ENCODE assay signal across 11 cellular contexts in the genomic region with DNA sequence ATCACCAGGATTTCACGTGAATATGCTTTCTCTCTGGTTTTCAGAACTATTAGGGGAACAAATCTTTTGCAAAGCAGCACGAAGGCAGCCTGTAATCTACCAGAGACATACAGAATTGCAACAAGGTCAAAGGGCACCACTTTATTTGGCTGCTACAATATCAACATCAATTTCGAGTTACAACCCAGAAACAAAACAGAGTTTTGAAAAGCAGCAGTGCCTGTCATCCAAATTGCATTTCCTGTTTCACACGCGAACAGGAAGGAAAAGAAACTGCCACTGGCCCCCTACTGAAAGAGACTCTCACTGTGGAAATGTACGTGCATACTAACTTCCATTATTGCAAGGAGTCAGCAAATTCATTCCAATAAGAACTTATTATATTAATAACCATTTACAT. TPM values are rescaled to one million over a fixed set of nuclear protein-coding genes. Genes with fewer than 3 reads are reported as not detected.
DNase-seq lines count a peak whose midpoint lies in the region; ATAC-seq and TF ChIP-seq lines count a peak whose summit lies in the region.
"Had no signal": no experiment of that assay in that cellular context is flagged by ENCODE, and none has a peak within 500 bp of the region (broad histone marks: within the 10 kb centered on the region; RNA-seq: fewer than 3 reads in every experiment).

No MANE protein-coding gene starts in this region.

- H3K4me1 ChIP-seq in DOHH2 (ENCODE audit: control insufficient read depth, low read length), result peaks cover 46% of the 10 kb centered on the region

- ATAC-seq in GM21381 (IDR thresholded peaks at IDR 0.05; ENCODE audit: unreplicated experiment), result no peak

- no peaks in the 10 kb centered on the region for H3F3A ChIP-seq in DOHH2 (ENCODE audit: control insufficient read depth, insufficient read depth)

- no peak overlapping the region for H3K27ac Mint-ChIP-seq in activated CD4-positive, alpha-beta memory T cell treated with anti-CD3 and anti-CD28 coated beads for 36 hours

- peaks cover 29% of the 10 kb centered on the region for H3K4me1 Mint-ChIP-seq in activated CD4-positive, alpha-beta memory T cell treated with anti-CD3 and anti-CD28 coated beads for 36 hours (ENCODE audit: low read depth)

- H4K20me1 ChIP-seq in DOHH2 (ENCODE audit: control insufficient read depth, insufficient read depth, low read depth, low read length), result no peaks in the 10 kb centered on the region

- H3K27ac ChIP-seq in DOHH2 (ENCODE audit: low read depth, low read length), result peak overlapping the region; percentile 26

- H3K36me3 Mint-ChIP-seq in activated CD4-positive, alpha-beta memory T cell treated with anti-CD3 and anti-CD28 coated beads for 36 hours, result no peaks in the 10 kb centered on the region

- H3K9me2 ChIP-seq in DOHH2 (replicated peaks; ENCODE audit: control insufficient read depth, low read length), result no peaks in the 10 kb centered on the region

- intact Hi-C loops in activated CD4-positive, alpha-beta memory T cell treated with anti-CD3 and anti-CD28 coated beads for 36 hours (cut with micrococcal nuclease), result loop anchor here (1.0 kb wide), 1 partner anchor 9 kb away; no protein-coding TSS in a partner anchor

- no peaks in the 10 kb centered on the region for H3K27me3 ChIP-seq in DOHH2 (ENCODE audit: control insufficient read depth, low read length)

- POLR2A ChIA-PET in activated CD4-positive, alpha-beta memory T cell treated with anti-CD3 and anti-CD28 coated beads for 36 hours (lab: Charles Lee), result no interaction called here

- H3K79me2 ChIP-seq in DOHH2 (ENCODE audit: control insufficient read depth, low read length), result no peaks in the 10 kb centered on the region

- H3K27me3 Mint-ChIP-seq in activated CD4-positive, alpha-beta memory T cell treated with anti-CD3 and anti-CD28 coated beads for 36 hours, result no peaks in the 10 kb centered on the region

- DNase-seq in HT1080 (ENCODE audit: low read depth) (peak; percentile 20), lung microvascular endothelial cell (ENCODE audit: low read depth in 2 of 2) (peak; percentile 40 to 75), NCI-H1930 (lab: John Stamatoyannopoulos, UW) (no peak), DMS 273 (lab: John Stamatoyannopoulos, UW; ENCODE audit: unreplicated experiment) (no peak), KG1 (lab: John Stamatoyannopoulos, UW) (no peak)
- peak; percentile 25 for DNase-seq in activated CD4-positive, alpha-beta memory T cell treated with anti-CD3 and anti-CD28 coated beads for 36 hours
- DNase-seq: effector CD8-positive, alpha-beta T cell; NCI-H82 had no signal

- no peaks in the 10 kb centered on the region for H3K36me3 ChIP-seq in DOHH2 (ENCODE audit: control insufficient read depth, low read length)

- H3K4me3 Mint-ChIP-seq in activated CD4-positive, alpha-beta memory T cell treated with anti-CD3 and anti-CD28 coated beads for 36 hours, result no peak overlapping the region

- CTCF ChIA-PET in activated CD4-positive, alpha-beta memory T cell treated with anti-CD3 and anti-CD28 coated beads for 36 hours (lab: Charles Lee), result interaction anchor here (5.1 kb wide), 1 partner anchor 14 kb away, joined by 31 read pairs; no protein-coding TSS in a partner anchor

- H3K9me3 Mint-ChIP-seq in activated CD4-positive, alpha-beta memory T cell treated with anti-CD3 and anti-CD28 coated beads for 36 hours, result no peaks in the 10 kb centered on the region

- no peaks in the 10 kb centered on the region for H3K9me3 ChIP-seq in DOHH2 (ENCODE audit: control insufficient read depth, insufficient read depth, low read length)

- H3K4me3 ChIP-seq in DOHH2 (ENCODE audit: low read length), result peak overlapping the region; percentile 54

- peak overlapping the region; percentile 72 for H3K4me2 ChIP-seq in DOHH2 (ENCODE audit: low read length)

- no peak for TF ChIP-seq CTCF in DOHH2 (IDR thresholded peaks at IDR 0.05; ENCODE audit: low read depth, low read length, poor library complexity, severe bottlenecking)

RNA-seq across cellular contexts. Expression of gene C1QTNF7, which starts 17.1 kb away (rescaled TPM):
- total RNA-seq in HT1080 (2014; rRNA removed; shearing (Covaris generic)), result not detected in 2 replicates
- not detected in 2 replicates for polyA plus RNA-seq in HT1080 (2015; cell fraction: cytosol; rRNA removed)
- not detected in 2 replicates for polyA plus RNA-seq in HT1080 (2015; cell fraction: nucleus; rRNA removed)
- total RNA-seq in activated CD4-positive, alpha-beta memory T cell treated with anti-CD3 and anti-CD28 coated beads for 36 hours, result not detected
- not detected in 2 replicates for total RNA-seq in lung microvascular endothelial cell
- total RNA-seq: kidney epithelial cell had no signal

RNA-seq across cellular contexts. Expression of gene CC2D2A, which starts 58.9 kb away (rescaled TPM):
- 15.3 and 22.0 TPM in 2 replicates for total RNA-seq in HT1080 (2014; rRNA removed; shearing (Covaris generic))
- 10.2 and 13.6 TPM in 2 replicates for polyA plus RNA-seq in HT1080 (2015; cell fraction: cytosol; rRNA removed)
- 19.3 and 45.2 TPM in 2 replicates for polyA plus RNA-seq in HT1080 (2015; cell fraction: nucleus; rRNA removed)
- total RNA-seq in activated CD4-positive, alpha-beta memory T cell treated with anti-CD3 and anti-CD28 coated beads for 36 hours, result not detected
- 2.8 TPM in 2 replicates for total RNA-seq in lung microvascular endothelial cell

Comparison
In these comparisons a context has a peak if more than half of its experiments do, and no peak if none do; other contexts are left out.
1. DNase-seq: peak in HT1080 (single experiment), activated CD4-positive, alpha-beta memory T cell treated with anti-CD3 and anti-CD28 coated beads for 36 hours (single experiment) and lung microvascular endothelial cell (2 of 2); none in NCI-H1930 (0 of 2), DMS 273 (single experiment) and KG1 (single experiment).